Comparison of ENCODE assay signal across 9 cellular contexts in genomic region chr7:99979814-99980225, GRCh38. TPM values are rescaled to one million over a fixed set of nuclear protein-coding genes. Genes with fewer than 3 reads are reported as not detected.
A peak's percentile ranks its signal among the peaks of the same experiment; 100 is the strongest.
DNase-seq lines count a peak whose midpoint lies in the region; ATAC-seq and TF ChIP-seq lines count a peak whose summit lies in the region.
"Not testable (repeated sequence)": the region's sequence is repeated elsewhere in the genome, so short reads cannot be mapped to it uniquely, and the experiment has no call there.
"Had no signal": no experiment of that assay in that cellular context is flagged by ENCODE, and none has a peak within 500 bp of the region (broad histone marks: within the 10 kb centered on the region; RNA-seq: fewer than 3 reads in every experiment).

No MANE protein-coding gene starts in this region.

- not testable (repeated sequence) for TF ChIP-seq EP300 in suprapubic skin (IDR thresholded peaks at IDR 0.05)

- H3K9me3 ChIP-seq in DND-41 (ENCODE audit: insufficient read depth, low read length, severe bottlenecking); OCI-LY7 (ENCODE audit: low read length); mammary epithelial cell (replicated peaks; ENCODE audit: insufficient read depth, low read length); suprapubic skin: not testable (repeated sequence)

- H3K9me3 Mint-ChIP-seq in activated CD8-positive, alpha-beta T cell treated with anti-CD3 and anti-CD28 coated beads, Interleukin-2, amount 10 ng/mL, durations not matched to agents 7 days and 5 days (ENCODE audit: insufficient read depth) = not testable (repeated sequence)

- 23% methylated on average over 8 of the region's 10 CpGs for WGBS in mammary epithelial cell (ENCODE audit: low coverage, missing lambda C conversion rate)
- WGBS in suprapubic skin = 21% methylated on average over 4 of the region's 10 CpGs

- BruUV-seq in OCI-LY7 (replicated peaks; lab: Mats Ljungman, UMichigan); mammary epithelial cell (replicated peaks; lab: Mats Ljungman, UMichigan): not testable (repeated sequence)

- not testable (repeated sequence) for H3K36me3 Mint-ChIP-seq in activated CD8-positive, alpha-beta T cell treated with anti-CD3 and anti-CD28 coated beads, Interleukin-2, amount 10 ng/mL, durations not matched to agents 7 days and 5 days (ENCODE audit: low read depth)

- H3K36me3 ChIP-seq in DND-41 (ENCODE audit: insufficient read depth, low read length); KMS-11 (ENCODE audit: insufficient read depth); OCI-LY7 (ENCODE audit: insufficient read depth, low read length); mammary epithelial cell (ENCODE audit: insufficient read depth, low read length); suprapubic skin: not testable (repeated sequence)

- H3K79me2 ChIP-seq in DND-41 (ENCODE audit: insufficient read depth, low read length); KMS-11 (ENCODE audit: insufficient read depth, low read depth); OCI-LY7 (ENCODE audit: insufficient read depth, low read depth, low read length); mammary epithelial cell (ENCODE audit: insufficient read depth, low read length): not testable (repeated sequence)

- DNase-seq in DND-41 (peak; percentile 75), OCI-LY7 (ENCODE audit: low spot score) (peak; percentile 31), inferior parietal cortex (ENCODE audit: extremely low spot score) (peak; percentile 60), sciatic nerve (ENCODE audit: low spot score) (peak; percentile 77)
- DNase-seq in activated CD8-positive, alpha-beta T cell treated with anti-CD3 and anti-CD28 coated beads, Interleukin-2, amount 10 ng/mL, durations not matched to agents 7 days and 5 days = peak; percentile 76
- not testable (repeated sequence) for DNase-seq in mammary epithelial cell; suprapubic skin (ENCODE audit: low spot score in 2 of 2)

- ATAC-seq in DND-41 (ENCODE audit: insufficient read depth, low read depth) = peak; percentile 86
- peak; percentile 78 for ATAC-seq in activated CD8-positive, alpha-beta T cell treated with anti-CD3 and anti-CD28 coated beads, Interleukin-2, amount 10 ng/mL, durations not matched to agents 7 days and 5 days
- peak; percentile 74 for ATAC-seq in sciatic nerve

- H3K4me3 Mint-ChIP-seq in activated CD8-positive, alpha-beta T cell treated with anti-CD3 and anti-CD28 coated beads, Interleukin-2, amount 10 ng/mL, durations not matched to agents 7 days and 5 days = not testable (repeated sequence)

- dilution Hi-C loops in mammary epithelial cell (cut with HindIII; ENCODE audit: low sequenced_read_pairs) = not testable (repeated sequence)

- H3K9ac ChIP-seq in DND-41 (ENCODE audit: low read depth, low read length); KMS-11; mammary epithelial cell (ENCODE audit: insufficient read depth, low read length): not testable (repeated sequence)

- not testable (repeated sequence) for H3K27ac Mint-ChIP-seq in activated CD8-positive, alpha-beta T cell treated with anti-CD3 and anti-CD28 coated beads, Interleukin-2, amount 10 ng/mL, durations not matched to agents 7 days and 5 days

- H2AFZ ChIP-seq in DND-41 (ENCODE audit: low read depth, low read length) (peak overlapping the region; percentile 65), KMS-11 (ENCODE audit: low read depth) (peak overlapping the region; percentile 11; the same call in 1 of the 2 replicates)
- not testable (repeated sequence) for H2AFZ ChIP-seq in OCI-LY7 (ENCODE audit: low read length); mammary epithelial cell (ENCODE audit: low read depth, low read length)

- H3K4me2 ChIP-seq in DND-41 (ENCODE audit: insufficient read depth, low read length) (peak overlapping the region; percentile 57; the same call in 1 of the 2 replicates), OCI-LY7 (ENCODE audit: low read length) (peak overlapping the region; percentile 67)
- not testable (repeated sequence) for H3K4me2 ChIP-seq in KMS-11; mammary epithelial cell (ENCODE audit: insufficient read depth, low read depth, low read length)

- peak; percentile 66 for TF ChIP-seq CTCF in DND-41 (IDR thresholded peaks at IDR 0.05; ENCODE audit: borderline replicate concordance, extremely low read depth, low read length, poor library complexity, severe bottlenecking)
- TF ChIP-seq CTCF in KMS-11 (conservative IDR thresholded peaks at IDR 0.05; ENCODE audit: low read depth, low read length) = peak; percentile 92
- peak; percentile 85 for TF ChIP-seq CTCF in OCI-LY7 (conservative IDR thresholded peaks at IDR 0.05; ENCODE audit: low read length)
- TF ChIP-seq CTCF in mammary epithelial cell (conservative IDR thresholded peaks at IDR 0.05 in 1 of 2, IDR thresholded peaks at IDR 0.05 in 1 of 2; ENCODE audit: extremely low read depth in 1 of 2, insufficient read depth in 1 of 2, low read depth in 1 of 2, low read length in 2 of 2) = peak; percentile 19 to 47
- peak; percentile 54 to 69 for TF ChIP-seq CTCF in suprapubic skin (IDR thresholded peaks at IDR 0.05)

- peaks cover 21% of the 10 kb centered on the region for H3K4me1 ChIP-seq in DND-41 (ENCODE audit: insufficient read depth, low read length)
- not testable (repeated sequence) for H3K4me1 ChIP-seq in KMS-11 (ENCODE audit: low read depth, poor library complexity, severe bottlenecking); mammary epithelial cell (ENCODE audit: insufficient read depth, low read length); suprapubic skin
- peaks cover 22% of the 10 kb centered on the region for H3K4me1 ChIP-seq in OCI-LY7 (ENCODE audit: insufficient read depth, low read length, poor library complexity, severe bottlenecking)

- in situ Hi-C loops in mammary epithelial cell (cut with MboI; ENCODE audit: low sequenced_read_pairs in 2 of 2) = not testable (repeated sequence)

- H3K4me1 Mint-ChIP-seq in activated CD8-positive, alpha-beta T cell treated with anti-CD3 and anti-CD28 coated beads, Interleukin-2, amount 10 ng/mL, durations not matched to agents 7 days and 5 days (ENCODE audit: low read depth) = peaks cover 22% of the 10 kb centered on the region

- H3K27ac ChIP-seq in DND-41 (ENCODE audit: low read length); KMS-11; OCI-LY7 (ENCODE audit: low read depth, low read length, poor library complexity, severe bottlenecking); mammary epithelial cell (ENCODE audit: insufficient read depth, low read depth, low read length); suprapubic skin: not testable (repeated sequence)

- CTCF ChIA-PET in OCI-LY7 (lab: Charles Lee; ENCODE audit: unreplicated experiment) = not testable (repeated sequence)
- CTCF ChIA-PET in activated CD8-positive, alpha-beta T cell treated with anti-CD3 and anti-CD28 coated beads, Interleukin-2, amount 10 ng/mL, durations not matched to agents 7 days and 5 days (lab: Charles Lee) = interaction anchor here (0.6 to 7.9 kb wide), 25 partner anchors 9 to 348 kb away, joined by 3 to 73 read pairs (median 4); partner anchors contain the start of genes GJC3 and TRIM4
- CTCF ChIA-PET in mammary epithelial cell (lab: Charles Lee; ENCODE audit: low non-redundant PET) = interaction anchor here (0.6 kb wide), 1 partner anchor 11 kb away, joined by 3 read pairs; no protein-coding TSS in a partner anchor

- intact Hi-C loops in OCI-LY7 (cut with micrococcal nuclease; ENCODE audit: unreplicated experiment) = loop anchor here (1.0 to 5.0 kb wide), 3 partner anchors 36 to 151 kb away; partner anchors contain the start of gene TRIM4
- intact Hi-C loops in mammary epithelial cell (cut with micrococcal nuclease); sciatic nerve (cut with DNase I): not testable (repeated sequence)

- H4K20me1 ChIP-seq in DND-41 (ENCODE audit: insufficient read depth, low read length); KMS-11 (ENCODE audit: insufficient read depth); OCI-LY7 (ENCODE audit: insufficient read depth, low read length); mammary epithelial cell (ENCODE audit: insufficient read depth, low read length): not testable (repeated sequence)

- H3K4me3 ChIP-seq in DND-41 (ENCODE audit: low read depth in 1 of 2, low read length in 2 of 2); KMS-11 (IDR thresholded peaks at IDR 0.05; ENCODE audit: insufficient read depth, low read depth, low read length); OCI-LY7 (ENCODE audit: low read depth, low read length, poor library complexity, severe bottlenecking); mammary epithelial cell (replicated peaks in 1 of 3; ENCODE audit: insufficient read depth in 1 of 3, low read depth in 2 of 3, low read length in 3 of 3); suprapubic skin: not testable (repeated sequence)

- not testable (repeated sequence) for H3K27me3 Mint-ChIP-seq in activated CD8-positive, alpha-beta T cell treated with anti-CD3 and anti-CD28 coated beads, Interleukin-2, amount 10 ng/mL, durations not matched to agents 7 days and 5 days (ENCODE audit: low read depth)

- H3K27me3 ChIP-seq in DND-41 (ENCODE audit: insufficient read depth, low read length, poor library complexity); KMS-11 (ENCODE audit: insufficient read depth, low read depth); mammary epithelial cell (ENCODE audit: insufficient read depth, low read length); suprapubic skin: not testable (repeated sequence)

- not testable (repeated sequence) for TF ChIP-seq POLR2A in suprapubic skin (IDR thresholded peaks at IDR 0.05)

- not testable (repeated sequence) for H3K9me2 ChIP-seq in OCI-LY7 (ENCODE audit: insufficient read depth, low read length)

- POLR2A ChIA-PET in OCI-LY7 (lab: Charles Lee) = interaction anchor here (0.6 kb wide), 1 partner anchor 557 kb away, joined by 8 read pairs; no protein-coding TSS in a partner anchor
- POLR2A ChIA-PET in activated CD8-positive, alpha-beta T cell treated with anti-CD3 and anti-CD28 coated beads, Interleukin-2, amount 10 ng/mL, durations not matched to agents 7 days and 5 days (lab: Charles Lee) = not testable (repeated sequence)

RNA-seq across cellular contexts. Expression of gene AZGP1, which starts 4.0 kb away (rescaled TPM):
- 0.60 and 2.1 TPM in 2 replicates for total RNA-seq in OCI-LY7 (2014; rRNA removed; shearing (Covaris generic))
- total RNA-seq in OCI-LY7 (2022) (0.44 and 0.89 TPM in 2 replicates), mammary epithelial cell (1 to 10 TPM in 1 of 2 donors, not detected in 1; 9.3 TPM), sciatic nerve (120 TPM), suprapubic skin (1,000 to 10,000 TPM in 1 of 4 donors, 100 to 1,000 TPM in 3; 529 to 1,010 (median 610) TPM)
- total RNA-seq in activated CD8-positive, alpha-beta T cell treated with anti-CD3 and anti-CD28 coated beads, Interleukin-2, amount 10 ng/mL, durations not matched to agents 7 days and 5 days = not detected
- 0.14 TPM for polyA plus RNA-seq in mammary epithelial cell
- polyA minus RNA-seq in mammary epithelial cell = not detected
- total RNA-seq: renal cortical epithelial cell had no signal

RNA-seq across cellular contexts. Expression of gene ZKSCAN1, which starts 35.6 kb away (rescaled TPM):
- total RNA-seq in OCI-LY7 (2014; rRNA removed; shearing (Covaris generic)) = 20.2 and 21.4 TPM in 2 replicates
- total RNA-seq in OCI-LY7 (2022) = 48.1 and 55.4 TPM in 2 replicates
- total RNA-seq in activated CD8-positive, alpha-beta T cell treated with anti-CD3 and anti-CD28 coated beads, Interleukin-2, amount 10 ng/mL, durations not matched to agents 7 days and 5 days = 10 to 100 TPM; 50.4 to 54.5 TPM
- 10 to 100 TPM; 42.7 to 80.8 TPM for total RNA-seq in mammary epithelial cell
- polyA plus RNA-seq in mammary epithelial cell = 15.2 TPM
- polyA minus RNA-seq in mammary epithelial cell = 72.0 TPM
- 96.9 TPM for total RNA-seq in sciatic nerve
- total RNA-seq in suprapubic skin = 100 to 1,000 TPM in 1 of 4 donors, 10 to 100 TPM in 3; 50.5 to 106 (median 66.4) TPM

RNA-seq across cellular contexts. Expression of gene GJC3, which starts 50.4 kb away (rescaled TPM):
- not detected in 2 replicates for total RNA-seq in OCI-LY7 (2014; rRNA removed; shearing (Covaris generic))
- total RNA-seq in OCI-LY7 (2022) = not detected in 2 replicates
- total RNA-seq in activated CD8-positive, alpha-beta T cell treated with anti-CD3 and anti-CD28 coated beads, Interleukin-2, amount 10 ng/mL, durations not matched to agents 7 days and 5 days = under 1 TPM in 1 of 2 experiments, not detected in 1; 0.21 TPM
- under 1 TPM in 1 of 2 donors, not detected in 1; 0.38 TPM for total RNA-seq in mammary epithelial cell
- 0.11 TPM for polyA plus RNA-seq in mammary epithelial cell
- not detected for polyA minus RNA-seq in mammary epithelial cell
- total RNA-seq in sciatic nerve = 31.7 TPM
- total RNA-seq in suprapubic skin = 1 to 10 TPM; 1.9 to 2.9 (median 2.5) TPM
- total RNA-seq: renal cortical epithelial cell had no signal

Comparison
In these comparisons a context has a peak if more than half of its experiments do, and no peak if none do; other contexts are left out.
1. CTCF ChIP-seq: peak in every context shown above with its lines; median percentile 92 in KMS-11; 85 in OCI-LY7; 66 in DND-41; 62 in suprapubic skin; 33 in mammary epithelial cell.
2. RNA of gene AZGP1, which starts 4.0 kb away (total RNA-seq): 529 to 1,010 TPM in suprapubic skin and 120 TPM in sciatic nerve (single experiment); 9.3 TPM in mammary epithelial cell, 0.44 to 2.1 TPM in OCI-LY7 and not detected in activated CD8-positive, alpha-beta T cell treated with anti-CD3 and anti-CD28 coated beads, Interleukin-2, amount 10 ng/mL, durations not matched to agents 7 days and 5 days; every median in the first group is over 10 times any median in the second.
3. Peak in every context shown above with its lines, with median percentiles within 50 percentile points of each other: ATAC-seq.